Comparison of ENCODE assay signal across 39 cellular contexts in the genomic region with DNA sequence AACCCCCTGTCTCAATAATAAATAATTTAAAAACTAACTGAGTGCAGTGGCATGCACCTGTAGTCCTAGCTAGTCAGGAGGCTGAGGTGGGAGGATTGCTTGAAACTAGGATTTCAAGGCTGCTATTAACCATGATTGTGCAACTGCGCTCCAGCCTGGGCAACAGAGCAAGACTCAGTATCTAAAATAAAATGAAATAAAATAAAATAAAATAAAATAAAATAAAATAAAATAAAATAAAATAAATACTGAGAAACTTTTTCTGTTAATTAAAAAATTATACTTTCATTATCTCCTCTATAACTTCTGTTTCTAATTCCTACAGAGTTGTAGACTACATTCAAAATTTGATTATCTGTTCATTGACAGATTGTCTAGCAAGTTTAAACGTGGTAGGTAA.
"Had no signal": no experiment of that assay in that cellular context is flagged by ENCODE, and none has a peak within 500 bp of the region (broad histone marks: within the 10 kb centered on the region; RNA-seq: fewer than 3 reads in every experiment).

No MANE protein-coding gene starts in this region.

- H3K4me3 Mint-ChIP-seq: activated CD4-positive, alpha-beta memory T cell treated with anti-CD3 and anti-CD28 coated beads, Interleukin-2, amount 10 ng/mL, durations not matched to agents 7 days and 5 days; activated CD4-positive, alpha-beta T cell treated with anti-CD3 and anti-CD28 coated beads for 36 hours; activated CD4-positive, alpha-beta T cell treated with anti-CD3 and anti-CD28 coated beads, Interleukin-2, amount 10 ng/mL, durations not matched to agents 7 days and 5 days; activated CD8-positive, alpha-beta memory T cell treated with anti-CD3 and anti-CD28 coated beads, Interleukin-2, amount 10 ng/mL, durations not matched to agents 7 days and 5 days; activated CD8-positive, alpha-beta T cell treated with anti-CD3 and anti-CD28 coated beads, Interleukin-2, amount 10 ng/mL, durations not matched to agents 7 days and 5 days; activated naive CD4-positive, alpha-beta T cell treated with anti-CD3 and anti-CD28 coated beads, Interleukin-2, amount 10 ng/mL, durations not matched to agents 7 days and 5 days; activated naive CD4-positive, alpha-beta T cell treated with anti-CD3 and anti-CD28 coated beads, Interleukin-2, amount 50 U/mL, for 24 hours; activated naive CD8-positive, alpha-beta T cell; activated naive CD8-positive, alpha-beta T cell treated with anti-CD3 and anti-CD28 coated beads, Interleukin-2, amount 10 ng/mL, durations not matched to agents 7 days and 5 days; activated naive CD8-positive, alpha-beta T cell treated with anti-CD3 and anti-CD28 coated beads, Interleukin-2, amount 50 U/mL, for 24 hours; activated T-cell treated with anti-CD3 and anti-CD28 coated beads, Interleukin-2, amount 50 U/mL, for 24 hours; brain; central memory CD8-positive, alpha-beta T cell; T-helper 1 cell treated with Interleukin-12 subunit alpha and Interleukin-12 subunit beta and Interleukin-4 antibody, amounts not matched to agents 30 μg/mL and 1 μg/mL, for 36 hours; T-helper 2 cell treated with Interferon-gamma antibody and Interleukin-4, amounts not matched to agents 5 μg/mL and 100 μg/mL, for 36 hours had no signal

- H3K27me3 Mint-ChIP-seq: activated CD4-positive, alpha-beta memory T cell treated with anti-CD3 and anti-CD28 coated beads, Interleukin-2, amount 10 ng/mL, durations not matched to agents 7 days and 5 days; activated CD4-positive, alpha-beta T cell treated with anti-CD3 and anti-CD28 coated beads for 36 hours; activated CD4-positive, alpha-beta T cell treated with anti-CD3 and anti-CD28 coated beads, Interleukin-2, amount 10 ng/mL, durations not matched to agents 7 days and 5 days; activated CD8-positive, alpha-beta memory T cell treated with anti-CD3 and anti-CD28 coated beads, Interleukin-2, amount 10 ng/mL, durations not matched to agents 7 days and 5 days; activated naive CD4-positive, alpha-beta T cell treated with anti-CD3 and anti-CD28 coated beads, Interleukin-2, amount 10 ng/mL, durations not matched to agents 7 days and 5 days; activated naive CD4-positive, alpha-beta T cell treated with anti-CD3 and anti-CD28 coated beads, Interleukin-2, amount 50 U/mL, for 24 hours; activated naive CD8-positive, alpha-beta T cell; activated naive CD8-positive, alpha-beta T cell treated with anti-CD3 and anti-CD28 coated beads, Interleukin-2, amount 10 ng/mL, durations not matched to agents 7 days and 5 days; activated naive CD8-positive, alpha-beta T cell treated with anti-CD3 and anti-CD28 coated beads, Interleukin-2, amount 50 U/mL, for 24 hours; activated T-cell treated with anti-CD3 and anti-CD28 coated beads, Interleukin-2, amount 50 U/mL, for 24 hours; brain; central memory CD8-positive, alpha-beta T cell had no signal

- H3K4me1 Mint-ChIP-seq: activated CD4-positive, alpha-beta memory T cell treated with anti-CD3 and anti-CD28 coated beads, Interleukin-2, amount 10 ng/mL, durations not matched to agents 7 days and 5 days; activated CD4-positive, alpha-beta T cell treated with anti-CD3 and anti-CD28 coated beads for 36 hours; activated CD4-positive, alpha-beta T cell treated with anti-CD3 and anti-CD28 coated beads, Interleukin-2, amount 10 ng/mL, durations not matched to agents 7 days and 5 days; activated CD8-positive, alpha-beta memory T cell treated with anti-CD3 and anti-CD28 coated beads, Interleukin-2, amount 10 ng/mL, durations not matched to agents 7 days and 5 days; activated naive CD4-positive, alpha-beta T cell treated with anti-CD3 and anti-CD28 coated beads, Interleukin-2, amount 10 ng/mL, durations not matched to agents 7 days and 5 days; activated naive CD4-positive, alpha-beta T cell treated with anti-CD3 and anti-CD28 coated beads, Interleukin-2, amount 50 U/mL, for 24 hours; activated naive CD8-positive, alpha-beta T cell treated with anti-CD3 and anti-CD28 coated beads, Interleukin-2, amount 10 ng/mL, durations not matched to agents 7 days and 5 days; activated naive CD8-positive, alpha-beta T cell treated with anti-CD3 and anti-CD28 coated beads, Interleukin-2, amount 50 U/mL, for 24 hours; brain; central memory CD8-positive, alpha-beta T cell had no signal

- H3K36me3 Mint-ChIP-seq: activated CD8-positive, alpha-beta memory T cell treated with anti-CD3 and anti-CD28 coated beads, Interleukin-2, amount 10 ng/mL, durations not matched to agents 7 days and 5 days; activated naive CD4-positive, alpha-beta T cell treated with anti-CD3 and anti-CD28 coated beads, Interleukin-2, amount 10 ng/mL, durations not matched to agents 7 days and 5 days; activated naive CD4-positive, alpha-beta T cell treated with anti-CD3 and anti-CD28 coated beads, Interleukin-2, amount 50 U/mL, for 24 hours; activated naive CD8-positive, alpha-beta T cell; activated naive CD8-positive, alpha-beta T cell treated with anti-CD3 and anti-CD28 coated beads, Interleukin-2, amount 10 ng/mL, durations not matched to agents 7 days and 5 days; brain had no signal

- ATAC-seq: activated CD4-positive, alpha-beta T cell treated with anti-CD3 and anti-CD28 coated beads for 36 hours; activated CD4-positive, CD25-positive, alpha-beta regulatory T cell treated with anti-CD3 and anti-CD28 coated beads, Interleukin-2, amount 50 U/mL, for 24 hours; activated CD8-positive, alpha-beta memory T cell treated with anti-CD3 and anti-CD28 coated beads, Interleukin-2, amount 10 ng/mL, durations not matched to agents 7 days and 5 days; activated CD8-positive, alpha-beta T cell treated with anti-CD3 and anti-CD28 coated beads, Interleukin-2, amount 10 ng/mL, durations not matched to agents 7 days and 5 days; activated naive CD8-positive, alpha-beta T cell treated with anti-CD3 and anti-CD28 coated beads, Interleukin-2, amount 50 U/mL, for 24 hours had no signal

- H3K36me3 ChIP-seq: ascending aorta, cardiac muscle cell had no signal

- H3K27ac ChIP-seq: ascending aorta, cardiac muscle cell, VCaP had no signal

- H3K9me3 Mint-ChIP-seq: activated naive CD4-positive, alpha-beta T cell treated with anti-CD3 and anti-CD28 coated beads, Interleukin-2, amount 50 U/mL, for 24 hours had no signal

- DNase-seq: activated CD4-positive, alpha-beta memory T cell treated with anti-CD3 and anti-CD28 coated beads, Interleukin-2, amount 10 ng/mL, durations not matched to agents 7 days and 5 days; activated CD4-positive, alpha-beta T cell treated with anti-CD3 and anti-CD28 coated beads for 1 hour; activated CD4-positive, alpha-beta T cell treated with anti-CD3 and anti-CD28 coated beads for 36 hours; activated CD4-positive, alpha-beta T cell treated with anti-CD3 and anti-CD28 coated beads for 48 hours; activated CD4-positive, alpha-beta T cell treated with anti-CD3 and anti-CD28 coated beads, Interleukin-2, amount 10 ng/mL, durations not matched to agents 7 days and 5 days; activated CD4-positive, alpha-beta T cell treated with anti-CD3 and anti-CD28 coated beads, Interleukin-2, amount 50 U/mL, for 48 hours; activated CD4-positive, CD25-positive, alpha-beta regulatory T cell; activated CD8-positive, alpha-beta memory T cell treated with anti-CD3 and anti-CD28 coated beads for 24 hours; activated CD8-positive, alpha-beta memory T cell treated with anti-CD3 and anti-CD28 coated beads, Interleukin-2, amount 10 ng/mL, durations not matched to agents 7 days and 5 days; activated CD8-positive, alpha-beta memory T cell treated with anti-CD3 and anti-CD28 coated beads, Interleukin-2, amount 50 U/mL, for 48 hours; activated CD8-positive, alpha-beta T cell treated with anti-CD3 and anti-CD28 coated beads, Interleukin-2, amount 10 ng/mL, durations not matched to agents 7 days and 5 days; activated effector memory CD4-positive, alpha-beta T cell treated with Interleukin-2 at 50 U/mL for 16 hours; activated gamma-delta T cell; activated naive CD4-positive, alpha-beta T cell treated with anti-CD3 and anti-CD28 coated beads, Interleukin-2, amount 10 ng/mL, durations not matched to agents 7 days and 5 days; activated naive CD4-positive, alpha-beta T cell treated with Interleukin-2 at 50 U/mL for 16 hours; activated naive CD8-positive, alpha-beta T cell treated with anti-CD3 and anti-CD28 coated beads, Interleukin-2, amount 10 ng/mL, durations not matched to agents 7 days and 5 days; activated naive CD8-positive, alpha-beta T cell treated with anti-CD3 and anti-CD28 coated beads, Interleukin-2, amount 50 U/mL, for 24 hours; activated T-cell treated with anti-CD3 and anti-CD28 coated beads, Interleukin-2, amount 50 U/mL, for 24 hours; activated T-cell treated with anti-CD3 and anti-CD28 coated beads, Interleukin-2, amount 50 U/mL, for 48 hours; amygdala; anterior cingulate cortex; caudate nucleus; cerebellar nuclear complex; T-helper 1 cell; T-helper 2 cell; T-helper 9 cell had no signal

- FAIRE-seq: bronchial epithelial cell, TTC549 had no signal

- H3K4me3 ChIP-seq: ascending aorta, cardiac muscle cell had no signal

- H3K27ac Mint-ChIP-seq: activated CD4-positive, alpha-beta memory T cell treated with anti-CD3 and anti-CD28 coated beads, Interleukin-2, amount 10 ng/mL, durations not matched to agents 7 days and 5 days; activated CD4-positive, alpha-beta T cell treated with anti-CD3 and anti-CD28 coated beads for 36 hours; activated CD4-positive, alpha-beta T cell treated with anti-CD3 and anti-CD28 coated beads, Interleukin-2, amount 10 ng/mL, durations not matched to agents 7 days and 5 days; activated CD8-positive, alpha-beta memory T cell treated with anti-CD3 and anti-CD28 coated beads, Interleukin-2, amount 10 ng/mL, durations not matched to agents 7 days and 5 days; activated CD8-positive, alpha-beta T cell treated with anti-CD3 and anti-CD28 coated beads, Interleukin-2, amount 10 ng/mL, durations not matched to agents 7 days and 5 days; activated naive CD4-positive, alpha-beta T cell treated with anti-CD3 and anti-CD28 coated beads, Interleukin-2, amount 10 ng/mL, durations not matched to agents 7 days and 5 days; activated naive CD4-positive, alpha-beta T cell treated with anti-CD3 and anti-CD28 coated beads, Interleukin-2, amount 50 U/mL, for 24 hours; activated naive CD8-positive, alpha-beta T cell; activated naive CD8-positive, alpha-beta T cell treated with anti-CD3 and anti-CD28 coated beads, Interleukin-2, amount 10 ng/mL, durations not matched to agents 7 days and 5 days; activated naive CD8-positive, alpha-beta T cell treated with anti-CD3 and anti-CD28 coated beads, Interleukin-2, amount 50 U/mL, for 24 hours; activated T-cell treated with anti-CD3 and anti-CD28 coated beads, Interleukin-2, amount 50 U/mL, for 24 hours; activated T-helper 2 cell treated with anti-CD3 and anti-CD28 coated beads, Interferon-gamma antibody, Interleukin-2, Interleukin-4, amounts not matched to agents 10 μg/mL and 5 μg/mL and 100 μg/mL, durations not matched to agents 14 hours and 24 hours and 36 hours; brain; T-helper 1 cell treated with Interleukin-12 subunit alpha and Interleukin-12 subunit beta and Interleukin-4 antibody, amounts not matched to agents 30 μg/mL and 1 μg/mL, for 36 hours; T-helper 2 cell treated with Interferon-gamma antibody and Interleukin-4, amounts not matched to agents 5 μg/mL and 100 μg/mL, for 36 hours had no signal

- H3K9me3 ChIP-seq: ascending aorta had no signal

- H3K4me1 ChIP-seq: ascending aorta had no signal
